24 cellular contexts compared by ENCODE assay signal in the genomic region with DNA sequence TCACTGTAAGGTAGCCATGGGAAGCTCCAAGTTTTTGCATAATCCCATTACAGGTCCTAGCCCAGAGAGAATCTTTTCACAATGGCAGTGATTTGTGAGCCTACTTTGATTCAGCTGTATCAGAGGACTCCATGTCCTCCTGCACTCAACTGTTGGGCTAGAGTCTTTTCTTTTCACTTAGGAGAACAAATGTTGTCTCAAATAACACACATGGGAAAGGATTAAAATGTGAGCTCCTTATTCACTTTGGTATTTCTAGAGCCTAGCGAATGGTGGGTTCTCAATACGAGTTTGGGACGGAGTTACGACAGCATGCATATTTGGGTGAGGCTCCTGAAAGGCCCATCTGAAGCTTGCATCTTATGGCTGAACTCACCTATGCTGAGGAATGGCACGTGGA.
"Had no signal": no experiment of that assay in that cellular context is flagged by ENCODE, and none has a peak within 500 bp of the region (broad histone marks: within the 10 kb centered on the region; RNA-seq: fewer than 3 reads in every experiment).

No MANE protein-coding gene starts in this region.

- H3K27me3 Mint-ChIP-seq: dendritic cell treated with granulocyte-macrophage colony-stimulating factor and Interleukin-4, amounts not matched to agents 40 ng/mL and 50 ng/mL, for 4 days; effector memory CD8-positive, alpha-beta T cell had no signal

- H3K27ac ChIP-seq: colonic mucosa, coronary artery, dorsolateral prefrontal cortex, epithelial cell of prostate, esophagus muscularis mucosa, esophagus squamous epithelium, foreskin keratinocyte, gastrocnemius medialis, gastroesophageal sphincter, heart left ventricle, heart right ventricle had no signal

- H3K4me3 ChIP-seq: colonic mucosa, coronary artery, dorsolateral prefrontal cortex, esophagus muscularis mucosa, esophagus squamous epithelium, gastrocnemius medialis, gastroesophageal sphincter, heart left ventricle, heart right ventricle had no signal

- H3K27ac Mint-ChIP-seq: dendritic cell treated with granulocyte-macrophage colony-stimulating factor and Interleukin-4, amounts not matched to agents 40 ng/mL and 50 ng/mL, for 4 days; effector memory CD8-positive, alpha-beta T cell; endodermal cell had no signal

- DNase-seq: colonic mucosa; cortex of kidney; dermis blood vessel endothelial cell; dorsolateral prefrontal cortex; effector CD4-positive, alpha-beta T cell; effector CD8-positive, alpha-beta T cell; effector memory CD4-positive, alpha-beta T cell; effector memory CD8-positive, alpha-beta T cell; endodermal cell; erythroblast; esophagus squamous epithelium; foreskin fibroblast; foreskin keratinocyte; foreskin melanocyte; gastrocnemius medialis; head of caudate nucleus; heart left ventricle; heart right ventricle had no signal

- ATAC-seq: effector memory CD8-positive, alpha-beta T cell; esophagus mucosa; foreskin keratinocyte; gastrocnemius medialis; gastroesophageal sphincter; heart left ventricle; heart right ventricle had no signal

- H3K4me1 ChIP-seq: colonic mucosa, esophagus muscularis mucosa, esophagus squamous epithelium, foreskin keratinocyte, gastrocnemius medialis, gastroesophageal sphincter, heart right ventricle had no signal

- H3K4me3 Mint-ChIP-seq: dendritic cell treated with granulocyte-macrophage colony-stimulating factor and Interleukin-4, amounts not matched to agents 40 ng/mL and 50 ng/mL, for 4 days; effector memory CD8-positive, alpha-beta T cell; endodermal cell had no signal

- H3K9me3 ChIP-seq: colonic mucosa, esophagus muscularis mucosa, esophagus squamous epithelium, gastrocnemius medialis, gastroesophageal sphincter, heart left ventricle had no signal

- H3K27me3 ChIP-seq: colonic mucosa, dorsolateral prefrontal cortex, esophagus muscularis mucosa, esophagus squamous epithelium, gastrocnemius medialis, gastroesophageal sphincter, heart left ventricle had no signal

- H3K36me3 ChIP-seq: colonic mucosa, esophagus muscularis mucosa, esophagus squamous epithelium, gastrocnemius medialis, gastroesophageal sphincter, heart left ventricle, heart right ventricle had no signal

- H3K9me3 Mint-ChIP-seq: endodermal cell had no signal
